In genomic region chr9:127473932-127474331, GRCh38 we compare ENCODE assay signal across 17 cellular contexts. TPM values are rescaled to one million over a fixed set of nuclear protein-coding genes. Genes with fewer than 3 reads are reported as not detected.
A peak's percentile ranks its signal among the peaks of the same experiment; 100 is the strongest.
DNase-seq lines count a peak whose midpoint lies in the region; TF ChIP-seq lines count a peak whose summit lies in the region.
"Had no signal": no experiment of that assay in that cellular context is flagged by ENCODE, and none has a peak within 500 bp of the region (broad histone marks: within the 10 kb centered on the region; RNA-seq: fewer than 3 reads in every experiment).

No MANE protein-coding gene starts in this region.

- DNase-seq in AG04450 (ENCODE audit: low read depth, low spot score) = no peak
- DNase-seq in RWPE1 (ENCODE audit: low spot score) = no peak
- DNase-seq in left ventricle myocardium inferior = no peak
- DNase-seq in trophoblast cell = no peak
- no peak for DNase-seq in OCI-M1 (lab: John Stamatoyannopoulos, UW)
- DNase-seq in esophagus muscularis mucosa (ENCODE audit: extremely low spot score) = no peak
- DNase-seq in KBM-7 = no peak
- DNase-seq: BE2C; CD8-positive, alpha-beta memory T cell; DMS79 treated with DMSO at 0.1 percent for 48 hours; IMR-90; MM.1S; NCI-H2081; NCI-H2227 treated with DMSO at 0.1 percent for 48 hours; NCI-H526 treated with DMSO at 0.1 percent for 48 hours; SK-N-SH had no signal

- no peaks in the 10 kb centered on the region for H3K27me3 ChIP-seq in AG04450 (ENCODE audit: control insufficient read depth, insufficient read depth, low read length)
- H3K27me3 ChIP-seq in left ventricle myocardium inferior (ENCODE audit: low read depth) = no peaks in the 10 kb centered on the region
- H3K27me3 ChIP-seq in trophoblast cell (ENCODE audit: insufficient read depth, low read length) = no peaks in the 10 kb centered on the region
- no peaks in the 10 kb centered on the region for H3K27me3 ChIP-seq in esophagus muscularis mucosa
- H3K27me3 ChIP-seq: BE2C had no signal

- H4K91ac ChIP-seq in trophoblast cell (ENCODE audit: low read depth, low read length) = no peak overlapping the region

- H3K9me3 ChIP-seq in AG04450 (ENCODE audit: control insufficient read depth, insufficient read depth, low read length) = no peaks in the 10 kb centered on the region
- no peaks in the 10 kb centered on the region for H3K9me3 ChIP-seq in left ventricle myocardium inferior (replicated peaks)
- H3K9me3 ChIP-seq in trophoblast cell (ENCODE audit: insufficient read depth, low read depth, low read length) = no peaks in the 10 kb centered on the region
- H3K9me3 ChIP-seq in esophagus muscularis mucosa = no peaks in the 10 kb centered on the region
- H3K9me3 ChIP-seq: BE2C, SK-N-SH had no signal

- H2BK12ac ChIP-seq in trophoblast cell (ENCODE audit: low read length) = no peak overlapping the region

- H3K4ac ChIP-seq in trophoblast cell (ENCODE audit: low read depth, low read length) = no peak overlapping the region

- in situ Hi-C loops in KBM-7 (cut with MboI; ENCODE audit: low pct_unique_long_range_greater_than_20kb, low sequenced_read_pairs) = no loop called here

- TF ChIP-seq CTCF in AG04450 (IDR thresholded peaks at IDR 0.05; ENCODE audit: low read depth, low read length) = no peak
- no peak for TF ChIP-seq CTCF in RWPE1 (conservative IDR thresholded peaks at IDR 0.05; ENCODE audit: low read depth)
- TF ChIP-seq CTCF in left ventricle myocardium inferior (IDR thresholded peaks at IDR 0.05; ENCODE audit: borderline replicate concordance) = no peak
- no peak for TF ChIP-seq CTCF in esophagus muscularis mucosa (IDR thresholded peaks at IDR 0.05)

- H2BK120ac ChIP-seq in trophoblast cell (ENCODE audit: insufficient read depth, low read length, poor library complexity) = no peak overlapping the region

- no peak overlapping the region for H2BK5ac ChIP-seq in trophoblast cell (ENCODE audit: low read depth, low read length, poor library complexity)

- peak overlapping the region; percentile 13 for H4K8ac ChIP-seq in trophoblast cell (ENCODE audit: low read depth, low read length)

- CTCF ChIA-PET in AG04450 (lab: Charles Lee) = interaction anchor here (0.6 kb wide), 1 partner anchor 1156 kb away, joined by 3 read pairs; no protein-coding TSS in a partner anchor
- CTCF ChIA-PET in RWPE1 (lab: Yijun Ruan, JAX) = interaction anchor here (0.6 kb wide), 1 partner anchor 16 kb away, joined by 4 read pairs; no protein-coding TSS in a partner anchor

- WGBS in trophoblast cell (ENCODE audit: extremely low coverage, insufficient coverage, insufficient read length) = no CpG with 5 or more reads among the region's 4 CpGs
- WGBS in esophagus muscularis mucosa = 81% methylated on average over 4 of the region's 4 CpGs

- H4K12ac ChIP-seq in trophoblast cell (ENCODE audit: low read depth, low read length) = no peak overlapping the region

- intact Hi-C loops in left ventricle myocardium inferior (cut with micrococcal nuclease) = no loop called here
- intact Hi-C loops in esophagus muscularis mucosa (cut with DNase I) = no loop called here

- no peak overlapping the region for H3K4me2 ChIP-seq in trophoblast cell (ENCODE audit: low read length)
- H3K4me2 ChIP-seq: KMS-11, SK-N-SH had no signal

- TF ChIP-seq POLR2A in esophagus muscularis mucosa (IDR thresholded peaks at IDR 0.05; ENCODE audit: low read depth) = no peak

- H2AFZ ChIP-seq in trophoblast cell (ENCODE audit: insufficient read depth, low read length, poor library complexity) = no peak overlapping the region

- no peak overlapping the region for H3K18ac ChIP-seq in trophoblast cell (ENCODE audit: low read length)

- no peaks in the 10 kb centered on the region for H3K79me2 ChIP-seq in trophoblast cell (ENCODE audit: control insufficient read depth, insufficient read depth, low read length, poor library complexity)

- H3K23ac ChIP-seq in trophoblast cell (ENCODE audit: low read length) = no peak overlapping the region

- H3K14ac ChIP-seq in trophoblast cell (ENCODE audit: low read length) = no peak overlapping the region

- H3K27ac ChIP-seq in AG04450 (ENCODE audit: low read depth, low read length) (peak overlapping the region; percentile 21), RWPE1 (peak overlapping the region; percentile 10; the same call in 1 of the 2 replicates), left ventricle myocardium inferior (replicated peaks) (peak overlapping the region; percentile 84), trophoblast cell (ENCODE audit: low read depth, low read length) (no peak overlapping the region), esophagus muscularis mucosa (replicated peaks in 1 of 4) (no peak overlapping the region)
- H3K27ac ChIP-seq: KMS-11 had no signal

- peaks cover 18% of the 10 kb centered on the region for H3K4me1 ChIP-seq in left ventricle myocardium inferior
- no peaks in the 10 kb centered on the region for H3K4me1 ChIP-seq in trophoblast cell (ENCODE audit: control insufficient read depth in 1 of 2, insufficient read depth in 2 of 2, low read length in 2 of 2)
- no peaks in the 10 kb centered on the region for H3K4me1 ChIP-seq in esophagus muscularis mucosa
- H3K4me1 ChIP-seq: BE2C had no signal

- no peak overlapping the region for H3K9ac ChIP-seq in trophoblast cell (ENCODE audit: low read length)
- H3K9ac ChIP-seq: KMS-11, SK-N-SH had no signal

- H3K4me3 ChIP-seq in AG04450 (ENCODE audit: low read depth, low read length) (no peak overlapping the region), left ventricle myocardium inferior (no peak overlapping the region), trophoblast cell (ENCODE audit: low read depth, low read length) (no peak overlapping the region), esophagus muscularis mucosa (no peak overlapping the region)

- POLR2A ChIA-PET in AG04450 (lab: Yijun Ruan, JAX) (interaction anchor here (0.7 to 1.0 kb wide), 2 partner anchors 68 to 82 kb away, joined by 3 to 7 read pairs; no protein-coding TSS in a partner anchor), RWPE1 (lab: Yijun Ruan, JAX; ENCODE audit: low non-redundant PET) (interaction anchor here (0.7 kb wide), 1 partner anchor 158 kb away, joined by 3 read pairs; no protein-coding TSS in a partner anchor)

- no peak for TF ChIP-seq EP300 in esophagus muscularis mucosa (IDR thresholded peaks at IDR 0.05)

- H3K36me3 ChIP-seq in left ventricle myocardium inferior = peaks cover 65% of the 10 kb centered on the region
- H3K36me3 ChIP-seq in trophoblast cell (ENCODE audit: control insufficient read depth in 1 of 2, insufficient read depth in 2 of 2, low read length in 2 of 2) = peaks cover 8 to 18% of the 10 kb centered on the region in 2 experiments
- H3K36me3 ChIP-seq in esophagus muscularis mucosa = peaks cover 22 to 85% (median 70%) of the 10 kb centered on the region in 4 donors

- H2AK5ac ChIP-seq in trophoblast cell (ENCODE audit: low read length) = no peak overlapping the region

- no peaks in the 10 kb centered on the region for H3K79me1 ChIP-seq in trophoblast cell (ENCODE audit: low read length)

RNA-seq across cellular contexts. Expression of gene LRSAM1, which starts 22.6 kb away (rescaled TPM):
- polyA plus RNA-seq in AG04450 (2011; rRNA removed) = 3.4 and 4.8 TPM in 2 replicates
- polyA minus RNA-seq in AG04450 (2011; rRNA and poly(A)+ RNA removed) = 4.9 and 5.7 TPM in 2 replicates
- total RNA-seq in left ventricle myocardium inferior = 35.4 TPM
- 11.0 and 12.1 TPM in 2 replicates for polyA plus RNA-seq in trophoblast cell (2013)
- 10 to 100 TPM; 13.6 to 26.2 (median 18.8) TPM for total RNA-seq in esophagus muscularis mucosa

RNA-seq across cellular contexts. Expression of gene RPL12, which starts 22.7 kb away (rescaled TPM):
- polyA plus RNA-seq in AG04450 (2011; rRNA removed) = 2,379 and 2,541 TPM in 2 replicates
- 720 and 1,006 TPM in 2 replicates for polyA minus RNA-seq in AG04450 (2011; rRNA and poly(A)+ RNA removed)
- total RNA-seq in left ventricle myocardium inferior (605 TPM), esophagus muscularis mucosa (1,000 to 10,000 TPM in 3 of 4 donors, 100 to 1,000 TPM in 1; 880 to 2,334 (median 1,732) TPM)
- 2,008 and 2,121 TPM in 2 replicates for polyA plus RNA-seq in trophoblast cell (2013)

RNA-seq across cellular contexts. Expression of gene ZNF79, which starts 49.8 kb away (rescaled TPM):
- polyA plus RNA-seq in AG04450 (2011; rRNA removed) = 5.2 and 5.6 TPM in 2 replicates
- 19.7 and 21.1 TPM in 2 replicates for polyA minus RNA-seq in AG04450 (2011; rRNA and poly(A)+ RNA removed)
- 6.2 TPM for total RNA-seq in left ventricle myocardium inferior
- polyA plus RNA-seq in trophoblast cell (2013) = 4.7 and 5.3 TPM in 2 replicates
- total RNA-seq in esophagus muscularis mucosa = 10 to 100 TPM in 3 of 4 donors, 1 to 10 TPM in 1; 8.3 to 12.8 (median 11.2) TPM

Comparison
In these comparisons a context has a peak if more than half of its experiments do, and no peak if none do; other contexts are left out.
1. H3K27ac ChIP-seq: peak in AG04450 (single experiment), RWPE1 (single experiment) and left ventricle myocardium inferior (single experiment); none in trophoblast cell (single experiment) and esophagus muscularis mucosa (0 of 4).